ENCODE assay signal across 1 cellular context in the genomic region with DNA sequence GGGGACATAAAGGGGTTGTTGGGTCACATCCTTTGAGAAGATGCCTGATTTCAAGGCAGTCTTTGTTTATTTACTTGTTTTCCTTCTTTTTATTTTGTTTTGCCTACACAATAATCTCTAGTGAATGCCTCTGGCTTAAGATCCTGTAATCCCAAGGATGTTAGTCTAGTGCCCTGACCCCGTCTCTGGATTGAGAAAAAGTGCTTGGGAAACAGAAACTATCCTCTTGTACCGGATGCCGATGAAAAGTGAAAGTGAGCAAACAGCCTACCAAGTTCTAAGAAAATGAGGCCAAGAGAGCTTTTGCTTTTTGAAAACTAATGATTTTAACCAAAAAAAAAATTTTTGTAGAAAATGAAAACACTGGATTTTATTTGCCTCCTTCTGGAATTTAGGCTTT.
TF ChIP-seq lines count a peak whose summit lies in the region.

No MANE protein-coding gene starts in this region.

TF ChIP-seq in WTC11, 78 proteins besides CTCF, POLR2A, EP300 and RAD21 (continued from another document):
- TF ChIP-seq, protein P1, sequence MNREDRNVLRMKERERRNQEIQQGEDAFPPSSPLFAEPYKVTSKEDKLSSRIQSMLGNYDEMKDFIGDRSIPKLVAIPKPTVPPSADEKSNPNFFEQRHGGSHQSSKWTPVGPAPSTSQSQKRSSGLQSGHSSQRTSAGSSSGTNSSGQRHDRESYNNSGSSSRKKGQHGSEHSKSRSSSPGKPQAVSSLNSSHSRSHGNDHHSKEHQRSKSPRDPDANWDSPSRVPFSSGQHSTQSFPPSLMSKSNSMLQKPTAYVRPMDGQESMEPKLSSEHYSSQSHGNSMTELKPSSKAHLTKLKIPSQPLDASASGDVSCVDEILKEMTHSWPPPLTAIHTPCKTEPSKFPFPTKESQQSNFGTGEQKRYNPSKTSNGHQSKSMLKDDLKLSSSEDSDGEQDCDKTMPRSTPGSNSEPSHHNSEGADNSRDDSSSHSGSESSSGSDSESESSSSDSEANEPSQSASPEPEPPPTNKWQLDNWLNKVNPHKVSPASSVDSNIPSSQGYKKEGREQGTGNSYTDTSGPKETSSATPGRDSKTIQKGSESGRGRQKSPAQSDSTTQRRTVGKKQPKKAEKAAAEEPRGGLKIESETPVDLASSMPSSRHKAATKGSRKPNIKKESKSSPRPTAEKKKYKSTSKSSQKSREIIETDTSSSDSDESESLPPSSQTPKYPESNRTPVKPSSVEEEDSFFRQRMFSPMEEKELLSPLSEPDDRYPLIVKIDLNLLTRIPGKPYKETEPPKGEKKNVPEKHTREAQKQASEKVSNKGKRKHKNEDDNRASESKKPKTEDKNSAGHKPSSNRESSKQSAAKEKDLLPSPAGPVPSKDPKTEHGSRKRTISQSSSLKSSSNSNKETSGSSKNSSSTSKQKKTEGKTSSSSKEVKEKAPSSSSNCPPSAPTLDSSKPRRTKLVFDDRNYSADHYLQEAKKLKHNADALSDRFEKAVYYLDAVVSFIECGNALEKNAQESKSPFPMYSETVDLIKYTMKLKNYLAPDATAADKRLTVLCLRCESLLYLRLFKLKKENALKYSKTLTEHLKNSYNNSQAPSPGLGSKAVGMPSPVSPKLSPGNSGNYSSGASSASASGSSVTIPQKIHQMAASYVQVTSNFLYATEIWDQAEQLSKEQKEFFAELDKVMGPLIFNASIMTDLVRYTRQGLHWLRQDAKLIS (CRISPR knock-in tag; IDR thresholded peaks at IDR 0.05; ENCODE audit: borderline replicate concordance): no peak
- TF ChIP-seq MAX (CRISPR knock-in tag; IDR thresholded peaks at IDR 0.05) (no peak), JUN (CRISPR knock-in tag; IDR thresholded peaks at IDR 0.05) (no peak), ATF6 (CRISPR knock-in tag; IDR thresholded peaks at IDR 0.05) (no peak), GABPB1 (CRISPR knock-in tag; IDR thresholded peaks at IDR 0.05) (no peak), ELF4 (CRISPR knock-in tag; IDR thresholded peaks at IDR 0.05; ENCODE audit: low read depth) (no peak), ZNF425 (CRISPR knock-in tag; conservative IDR thresholded peaks at IDR 0.05) (no peak), ZNF219 (CRISPR knock-in tag; IDR thresholded peaks at IDR 0.05; ENCODE audit: borderline replicate concordance) (no peak), SMAD4 (CRISPR knock-in tag; IDR thresholded peaks at IDR 0.05) (no peak), CREM (CRISPR knock-in tag; IDR thresholded peaks at IDR 0.05) (no peak), GTF2I (CRISPR knock-in tag; conservative IDR thresholded peaks at IDR 0.05) (no peak), ZNF317 (CRISPR knock-in tag; IDR thresholded peaks at IDR 0.05; ENCODE audit: borderline replicate concordance, low read depth) (no peak), SOX15 (CRISPR knock-in tag; IDR thresholded peaks at IDR 0.05) (no peak), OVOL2 (CRISPR knock-in tag; IDR thresholded peaks at IDR 0.05; ENCODE audit: borderline replicate concordance) (no peak), MYBL2 (CRISPR knock-in tag; IDR thresholded peaks at IDR 0.05) (no peak)
- TF ChIP-seq, protein P2, sequence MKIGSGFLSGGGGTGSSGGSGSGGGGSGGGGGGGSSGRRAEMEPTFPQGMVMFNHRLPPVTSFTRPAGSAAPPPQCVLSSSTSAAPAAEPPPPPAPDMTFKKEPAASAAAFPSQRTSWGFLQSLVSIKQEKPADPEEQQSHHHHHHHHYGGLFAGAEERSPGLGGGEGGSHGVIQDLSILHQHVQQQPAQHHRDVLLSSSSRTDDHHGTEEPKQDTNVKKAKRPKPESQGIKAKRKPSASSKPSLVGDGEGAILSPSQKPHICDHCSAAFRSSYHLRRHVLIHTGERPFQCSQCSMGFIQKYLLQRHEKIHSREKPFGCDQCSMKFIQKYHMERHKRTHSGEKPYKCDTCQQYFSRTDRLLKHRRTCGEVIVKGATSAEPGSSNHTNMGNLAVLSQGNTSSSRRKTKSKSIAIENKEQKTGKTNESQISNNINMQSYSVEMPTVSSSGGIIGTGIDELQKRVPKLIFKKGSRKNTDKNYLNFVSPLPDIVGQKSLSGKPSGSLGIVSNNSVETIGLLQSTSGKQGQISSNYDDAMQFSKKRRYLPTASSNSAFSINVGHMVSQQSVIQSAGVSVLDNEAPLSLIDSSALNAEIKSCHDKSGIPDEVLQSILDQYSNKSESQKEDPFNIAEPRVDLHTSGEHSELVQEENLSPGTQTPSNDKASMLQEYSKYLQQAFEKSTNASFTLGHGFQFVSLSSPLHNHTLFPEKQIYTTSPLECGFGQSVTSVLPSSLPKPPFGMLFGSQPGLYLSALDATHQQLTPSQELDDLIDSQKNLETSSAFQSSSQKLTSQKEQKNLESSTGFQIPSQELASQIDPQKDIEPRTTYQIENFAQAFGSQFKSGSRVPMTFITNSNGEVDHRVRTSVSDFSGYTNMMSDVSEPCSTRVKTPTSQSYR (CRISPR knock-in tag; IDR thresholded peaks at IDR 0.05): no peak
